In the genomic region with DNA sequence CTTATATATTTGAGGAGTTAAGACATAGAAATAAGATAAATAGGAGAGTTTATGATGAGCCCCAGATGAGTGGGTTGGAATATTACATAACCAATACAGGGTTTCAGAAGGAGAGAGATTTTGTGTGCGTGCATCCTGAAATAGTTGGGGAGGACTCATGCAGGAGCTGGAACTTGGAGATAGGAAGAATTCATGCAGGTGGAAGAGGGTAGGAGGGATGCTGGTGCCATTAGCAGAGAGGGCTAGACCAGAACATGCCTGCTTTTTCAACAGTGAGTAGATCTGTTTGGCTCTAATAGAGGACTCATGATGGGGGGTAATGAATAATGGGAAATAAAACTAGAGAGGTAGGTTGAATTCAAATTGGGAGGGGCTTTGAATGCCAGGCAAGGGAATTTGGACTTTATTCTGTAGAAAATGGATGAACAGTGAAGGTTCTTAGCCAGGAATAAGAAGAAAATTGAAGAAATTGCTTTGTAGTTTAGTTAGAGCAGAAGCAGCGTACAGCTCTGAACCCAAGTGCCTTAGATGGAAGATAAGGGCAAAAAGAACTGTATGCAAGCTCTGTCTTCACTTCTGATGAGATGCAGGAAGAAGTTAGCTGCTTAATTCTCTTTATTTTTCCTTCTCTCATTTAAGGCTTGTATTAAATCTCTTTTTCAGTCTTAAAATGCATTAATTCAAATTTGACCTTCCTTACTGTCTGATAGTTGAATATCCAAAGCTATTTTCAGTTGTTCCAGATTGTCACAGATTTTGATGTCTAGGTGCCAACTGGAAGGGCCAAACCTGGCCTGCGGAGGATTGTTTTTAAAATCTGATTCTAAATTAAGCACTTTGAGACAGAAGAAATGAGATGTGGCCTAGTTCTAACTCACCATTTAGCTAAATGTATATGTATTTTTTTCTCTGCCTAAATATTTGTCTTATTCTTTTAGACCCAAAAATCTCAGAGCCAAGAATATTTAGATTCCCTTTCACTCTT, we compare ENCODE assay signal across 25 cellular contexts.
"Had no signal": no experiment of that assay in that cellular context is flagged by ENCODE, and none has a peak within 500 bp of the region (broad histone marks: within the 10 kb centered on the region; RNA-seq: fewer than 3 reads in every experiment).

No MANE protein-coding gene starts in this region.

- H3K9me3 ChIP-seq: adrenal gland, ascending aorta, breast epithelium, lower lobe of right lung, testis, upper lobe of right lung had no signal

- H3K36me3 ChIP-seq: adrenal gland, ascending aorta, breast epithelium, lower lobe of right lung, stomach, upper lobe of right lung, WERI-Rb-1 had no signal

- DNase-seq: activated CD4-positive, alpha-beta T cell treated with anti-CD3 and anti-CD28 coated beads, Interleukin-2, amount 10 ng/mL, durations not matched to agents 7 days and 5 days; activated CD4-positive, CD25-positive, alpha-beta regulatory T cell treated with anti-CD3 and anti-CD28 coated beads, Interleukin-2, amount 50 U/mL, for 72 hours; activated CD8-positive, alpha-beta T cell treated with anti-CD3 and anti-CD28 coated beads for 36 hours; activated T-cell treated with anti-CD3 and anti-CD28 coated beads, Interleukin-2, amount 50 U/mL, for 24 hours; adrenal gland; dermis blood vessel endothelial cell; effector memory CD4-positive, alpha-beta T cell; foreskin melanocyte; hippocampal formation; islet precursor cell; left colon; lower lobe of right lung; mesendoderm; naive thymus-derived CD4-positive, alpha-beta T cell; stimulated activated CD4-positive, alpha-beta T cell treated with anti-CD3 and anti-CD28 coated beads, Interleukin-1b, Interleukin-23, amount 100 ng/mL, for 48 hours; stomach; T-cell; testis; upper lobe of right lung; WERI-Rb-1 had no signal

- H3K27ac ChIP-seq: adrenal gland, ascending aorta, breast epithelium, lower lobe of right lung, skin epidermis, stomach, testis, upper lobe of right lung, WERI-Rb-1 had no signal

- H3K4me1 ChIP-seq: ascending aorta, breast epithelium, lower lobe of right lung, testis, upper lobe of right lung had no signal

- H3K27me3 ChIP-seq: adrenal gland, ascending aorta, breast epithelium, stomach, testis, upper lobe of right lung had no signal

- ATAC-seq: activated CD8-positive, alpha-beta T cell treated with anti-CD3 and anti-CD28 coated beads for 36 hours; activated T-helper 17 cell treated with anti-CD3 and anti-CD28 coated beads, Interleukin-2, amount 50 U/mL, for 72 hours; left colon; lower lobe of right lung; naive thymus-derived CD4-positive, alpha-beta T cell; stimulated activated effector memory CD8-positive, alpha-beta T cell treated with anti-CD3 and anti-CD28 coated beads, Interleukin-12 subunit alpha, Interleukin-12 subunit beta, amount 100 ng/mL, for 72 hours; T-cell; upper lobe of right lung had no signal

- H3K4me3 ChIP-seq: adrenal gland, ascending aorta, breast epithelium, lower lobe of right lung, skin epidermis, stomach, testis, upper lobe of right lung had no signal
